8 cellular contexts compared by ENCODE assay signal in genomic region chr2:236168110-236169067, GRCh38. TPM values are rescaled to one million over a fixed set of nuclear protein-coding genes. Genes with fewer than 3 reads are reported as not detected.
A peak's percentile ranks its signal among the peaks of the same experiment; 100 is the strongest.
DNase-seq lines count a peak whose midpoint lies in the region; ATAC-seq and TF ChIP-seq lines count a peak whose summit lies in the region.

GBX2 (minus strand) TSS chr2:236168386; CDS start chr2:236167971, 415 bp downstream.

- TF ChIP-seq CTCF in epithelial cell of esophagus (IDR thresholded peaks at IDR 0.05; ENCODE audit: insufficient read depth, low read depth, low read length, missing control alignments) (no peak), neural cell (IDR thresholded peaks at IDR 0.05; ENCODE audit: poor library complexity, severe bottlenecking) (no peak)

- peaks cover 93% of the 10 kb centered on the region for H3K27me3 Mint-ChIP-seq in activated naive CD4-positive, alpha-beta T cell treated with anti-CD3 and anti-CD28 coated beads, Interleukin-2, amount 10 ng/mL, durations not matched to agents 7 days and 5 days

- H3K9me3 ChIP-seq in NT2/D1 (ENCODE audit: insufficient read depth, low read length) (peaks cover 5% of the 10 kb centered on the region; the same call in 1 of the 2 replicates), neural cell (ENCODE audit: low read length) (no peaks in the 10 kb centered on the region)

- H3K4me1 Mint-ChIP-seq in activated naive CD4-positive, alpha-beta T cell treated with anti-CD3 and anti-CD28 coated beads, Interleukin-2, amount 10 ng/mL, durations not matched to agents 7 days and 5 days: peaks cover 5% of the 10 kb centered on the region

- no peaks in the 10 kb centered on the region for H3K9me2 ChIP-seq in neural cell (ENCODE audit: insufficient read depth, low read length)

- H3K36me3 ChIP-seq in NT2/D1 (ENCODE audit: insufficient read depth, insufficient read length, low read length): peaks cover 17% of the 10 kb centered on the region
- no peaks in the 10 kb centered on the region for H3K36me3 ChIP-seq in neural cell (ENCODE audit: insufficient read depth, low read length)

- CTCF ChIA-PET in activated naive CD4-positive, alpha-beta T cell treated with anti-CD3 and anti-CD28 coated beads, Interleukin-2, amount 10 ng/mL, durations not matched to agents 7 days and 5 days (lab: Charles Lee): interaction anchor here (1.4 kb wide), 1 partner anchor 10 kb away, joined by 4 read pairs; no protein-coding TSS in a partner anchor

- H3K4me3 ChIP-seq in NT2/D1 (ENCODE audit: insufficient read length, low read depth) (peak within 1 kb of the TSS; percentile 80), epithelial cell of esophagus (ENCODE audit: low read length) (no peak within 1 kb of the TSS), neural cell (ENCODE audit: low read length) (peak within 1 kb of the TSS; percentile 63)

- TF ChIP-seq RAD21 in neural cell (conservative IDR thresholded peaks at IDR 0.05): no peak

- ATAC-seq in GM21360 (IDR thresholded peaks at IDR 0.05; ENCODE audit: unreplicated experiment): no peak

- no peak within 1 kb of the TSS for H3K4me3 Mint-ChIP-seq in activated naive CD4-positive, alpha-beta T cell treated with anti-CD3 and anti-CD28 coated beads, Interleukin-2, amount 10 ng/mL, durations not matched to agents 7 days and 5 days

- peaks cover 5% of the 10 kb centered on the region for H3F3A ChIP-seq in neural cell (ENCODE audit: insufficient read depth, low read length, poor library complexity, severe bottlenecking)

- H3K27ac ChIP-seq in neural cell (ENCODE audit: low read length): no peak within 1 kb of the TSS

- H3K79me2 ChIP-seq in neural cell (replicated peaks; ENCODE audit: insufficient read depth, low read length): no peaks in the 10 kb centered on the region

- H3K9ac ChIP-seq in NT2/D1 (ENCODE audit: insufficient read length, low read depth) (peak within 1 kb of the TSS; percentile 95), neural cell (ENCODE audit: low read length) (no peak within 1 kb of the TSS)

- H3K9me3 Mint-ChIP-seq in activated naive CD4-positive, alpha-beta T cell treated with anti-CD3 and anti-CD28 coated beads, Interleukin-2, amount 10 ng/mL, durations not matched to agents 7 days and 5 days: no peaks in the 10 kb centered on the region

- H4K20me1 ChIP-seq in neural cell (ENCODE audit: insufficient read depth): no peaks in the 10 kb centered on the region

- H3K4me2 ChIP-seq in neural cell (ENCODE audit: low read length): no peak within 1 kb of the TSS

- H2AFZ ChIP-seq in neural cell (ENCODE audit: low read depth, low read length): no peak within 1 kb of the TSS

- TF ChIP-seq EP300 in neural cell (conservative IDR thresholded peaks at IDR 0.05; ENCODE audit: poor library complexity, severe bottlenecking): no peak

- H3K27me3 ChIP-seq in NT2/D1 (ENCODE audit: insufficient read depth, insufficient read length) (peaks cover 87% of the 10 kb centered on the region), neural cell (ENCODE audit: insufficient read depth, low read depth, low read length) (peaks cover 100% of the 10 kb centered on the region)

- peak within 1 kb of the TSS; percentile 81 for H3K27ac Mint-ChIP-seq in activated naive CD4-positive, alpha-beta T cell treated with anti-CD3 and anti-CD28 coated beads, Interleukin-2, amount 10 ng/mL, durations not matched to agents 7 days and 5 days

- H3K36me3 Mint-ChIP-seq in activated naive CD4-positive, alpha-beta T cell treated with anti-CD3 and anti-CD28 coated beads, Interleukin-2, amount 10 ng/mL, durations not matched to agents 7 days and 5 days: peaks cover 8% of the 10 kb centered on the region

- peaks cover 11% of the 10 kb centered on the region for H3K4me1 ChIP-seq in NT2/D1 (ENCODE audit: insufficient read depth, insufficient read length)

- no peak for DNase-seq in activated naive CD4-positive, alpha-beta T cell treated with anti-CD3 and anti-CD28 coated beads, Interleukin-2, amount 10 ng/mL, durations not matched to agents 7 days and 5 days
- no peak for DNase-seq in activated naive CD4-positive, alpha-beta T cell (lab: John Stamatoyannopoulos, UW)
- DNase-seq in NT2/D1 (ENCODE audit: low read depth, low spot score) (no peak), epithelial cell of esophagus (ENCODE audit: low read depth) (peak; percentile 81), AML-193 (lab: John Stamatoyannopoulos, UW) (no peak), activated gamma-delta T cell (lab: John Stamatoyannopoulos, UW) (no peak)

TF ChIP-seq in neural cell, 6 proteins besides CTCF, POLR2A, EP300 and RAD21:
- TF ChIP-seq REST (IDR thresholded peaks at IDR 0.05; ENCODE audit: borderline replicate concordance): no peak
- TF ChIP-seq EZH2 (IDR thresholded peaks at IDR 0.05; ENCODE audit: borderline replicate concordance, insufficient read depth, low read length, poor library complexity, severe bottlenecking): peak; percentile 59
TF ChIP-seq in neural cell: peak in this region for 1.

RNA-seq across cellular contexts. Expression of gene GBX2, which starts in this region (rescaled TPM):
- 0.92 and 1.2 TPM in 2 replicates for polyA plus RNA-seq in neural cell
- 1.0 and 1.7 TPM in 2 replicates for polyA minus RNA-seq in neural cell
